In genomic region chr6:44203955-44204354, GRCh38 we compare ENCODE assay signal across 29 cellular contexts. TPM values are rescaled to one million over a fixed set of nuclear protein-coding genes. Genes with fewer than 3 reads are reported as not detected.
DNase-seq lines count a peak whose midpoint lies in the region; ATAC-seq and TF ChIP-seq lines count a peak whose summit lies in the region.
"Had no signal": no experiment of that assay in that cellular context is flagged by ENCODE, and none has a peak within 500 bp of the region (broad histone marks: within the 10 kb centered on the region; RNA-seq: fewer than 3 reads in every experiment).

No MANE protein-coding gene starts in this region.

- TF ChIP-seq CTCF in Panc1 (IDR thresholded peaks at IDR 0.05), result no peak
- TF ChIP-seq CTCF in CD8-positive, alpha-beta T cell (IDR thresholded peaks at IDR 0.05), result no peak

- H3K4me3 ChIP-seq in Panc1 (ENCODE audit: low read depth in 2 of 2, low read length in 2 of 2), result no peak overlapping the region
- no peak overlapping the region for H3K4me3 ChIP-seq in CD8-positive, alpha-beta T cell (ENCODE audit: low read depth, low read length)
- H3K4me3 ChIP-seq: BLaER1, dorsolateral prefrontal cortex, skin epidermis, vagina had no signal

- in situ Hi-C loops in Panc1 (cut with HindIII; ENCODE audit: low pct_unique_long_range_greater_than_20kb, low sequenced_read_pairs), result no loop called here

- ATAC-seq in Panc1, result peak; percentile 46; the same call in 1 of the 2 replicates
- no peak for ATAC-seq in CD8-positive, alpha-beta T cell
- ATAC-seq: Right ventricle myocardium inferior, T-cell had no signal

- H3K9me3 ChIP-seq in Panc1 (ENCODE audit: control insufficient read depth, insufficient read depth, low read depth, low read length), result no peaks in the 10 kb centered on the region
- no peaks in the 10 kb centered on the region for H3K9me3 ChIP-seq in CD8-positive, alpha-beta T cell (ENCODE audit: low read length)
- H3K9me3 ChIP-seq: BLaER1, vagina had no signal

- no peaks in the 10 kb centered on the region for H3K36me3 Mint-ChIP-seq in CD8-positive, alpha-beta T cell
- H3K36me3 Mint-ChIP-seq: activated naive CD8-positive, alpha-beta T cell treated with anti-CD3 and anti-CD28 coated beads for 36 hours; naive B cell; T-cell had no signal

- no peaks in the 10 kb centered on the region for H3K4me1 Mint-ChIP-seq in CD8-positive, alpha-beta T cell (ENCODE audit: low read depth)
- H3K4me1 Mint-ChIP-seq: activated naive CD8-positive, alpha-beta T cell treated with anti-CD3 and anti-CD28 coated beads for 36 hours; central memory CD8-positive, alpha-beta T cell; naive B cell; T-cell had no signal

- H3K4me3 Mint-ChIP-seq in CD8-positive, alpha-beta T cell, result no peak overlapping the region
- H3K4me3 Mint-ChIP-seq: activated naive CD8-positive, alpha-beta T cell treated with anti-CD3 and anti-CD28 coated beads for 36 hours; central memory CD8-positive, alpha-beta T cell; naive B cell; T-cell had no signal

- no peak overlapping the region for H3K27ac Mint-ChIP-seq in CD8-positive, alpha-beta T cell
- H3K27ac Mint-ChIP-seq: activated naive CD8-positive, alpha-beta T cell treated with anti-CD3 and anti-CD28 coated beads for 36 hours; naive B cell; T-cell had no signal

- BruUV-seq in Panc1 (replicated peaks; lab: Mats Ljungman, UMichigan), result no TSS peak

- CTCF ChIA-PET in Panc1 (lab: Charles Lee), result no interaction called here
- CTCF ChIA-PET in CD8-positive, alpha-beta T cell (lab: Charles Lee), result interaction anchor here (1.4 to 3.0 kb wide), 2 partner anchors 18 to 32 kb away, joined by 5 to 13 read pairs; no protein-coding TSS in a partner anchor

- DNase-seq in A172 (ENCODE audit: low spot score) (peak; percentile 45), HT-29 (ENCODE audit: low spot score) (peak; percentile 64), Panc1 (ENCODE audit: low read depth, low spot score) (no peak), islet precursor cell (peak; percentile 75), RPMI8226 (no peak), NCI-H2227 (lab: John Stamatoyannopoulos, UW; ENCODE audit: unreplicated experiment) (no peak)
- no peak for DNase-seq in CD8-positive, alpha-beta T cell
- DNase-seq in stimulated activated CD4-positive, alpha-beta T cell treated with anti-CD3 and anti-CD28 coated beads, Interleukin-4, amount 100 ng/mL, for 24 hours, result no peak
- DNase-seq: ACHN; activated CD4-positive, alpha-beta T cell treated with anti-CD3 and anti-CD28 coated beads, Interleukin-2, amount 50 U/mL, for 48 hours; activated naive CD8-positive, alpha-beta T cell treated with anti-CD3 and anti-CD28 coated beads for 36 hours; dorsolateral prefrontal cortex; head of caudate nucleus; naive B cell; NCI-H1092; NCI-H187; NCI-H2171 treated with DMSO at 0.1 percent for 48 hours; NCI-H526 treated with DMSO at 0.1 percent for 48 hours; nucleus accumbens; stimulated activated CD4-positive, alpha-beta T cell treated with anti-CD3 and anti-CD28 coated beads, Interleukin-2, amount 100 ng/mL, for 24 hours; T-cell had no signal

- intact Hi-C loops in Panc1 (cut with micrococcal nuclease; ENCODE audit: unreplicated experiment), result no loop called here
- intact Hi-C loops in CD8-positive, alpha-beta T cell (cut with DNase I, micrococcal nuclease), result no loop called here

- peaks cover 4% of the 10 kb centered on the region for H3K27me3 Mint-ChIP-seq in CD8-positive, alpha-beta T cell (ENCODE audit: low read depth)
- H3K27me3 Mint-ChIP-seq: activated naive CD8-positive, alpha-beta T cell treated with anti-CD3 and anti-CD28 coated beads for 36 hours had no signal

- H3K36me3 ChIP-seq in Panc1 (ENCODE audit: control insufficient read depth, insufficient read depth, low read length), result no peaks in the 10 kb centered on the region
- no peaks in the 10 kb centered on the region for H3K36me3 ChIP-seq in CD8-positive, alpha-beta T cell (ENCODE audit: insufficient read depth, low read length)
- H3K36me3 ChIP-seq: BLaER1, vagina had no signal

- H3K4me1 ChIP-seq in Panc1 (ENCODE audit: control insufficient read depth, insufficient read depth, low read length), result peaks cover 30% of the 10 kb centered on the region
- no peaks in the 10 kb centered on the region for H3K4me1 ChIP-seq in CD8-positive, alpha-beta T cell (ENCODE audit: insufficient read depth, low read length)

- no peaks in the 10 kb centered on the region for H3K9me3 Mint-ChIP-seq in CD8-positive, alpha-beta T cell
- H3K9me3 Mint-ChIP-seq: activated naive CD8-positive, alpha-beta T cell treated with anti-CD3 and anti-CD28 coated beads for 36 hours; central memory CD8-positive, alpha-beta T cell; naive B cell; T-cell had no signal

- POLR2A ChIA-PET in Panc1 (lab: Charles Lee), result no interaction called here
- POLR2A ChIA-PET in CD8-positive, alpha-beta T cell (lab: Charles Lee), result interaction anchor here (1.2 kb wide), 1 partner anchor 43 kb away, joined by 4 read pairs; the partner anchor contains the start of gene HSP90AB1

- peak overlapping the region; percentile 68 for H3K27ac ChIP-seq in Panc1 (ENCODE audit: low read length)
- no peak overlapping the region for H3K27ac ChIP-seq in CD8-positive, alpha-beta T cell (ENCODE audit: low read depth, low read length)
- H3K27ac ChIP-seq: BLaER1, dorsolateral prefrontal cortex, KMS-11, vagina had no signal

- H3K27me3 ChIP-seq in Panc1 (ENCODE audit: control insufficient read depth, insufficient read depth, low read length), result no peaks in the 10 kb centered on the region
- no peaks in the 10 kb centered on the region for H3K27me3 ChIP-seq in CD8-positive, alpha-beta T cell (ENCODE audit: insufficient read depth, low read length)
- H3K27me3 ChIP-seq: BLaER1, dorsolateral prefrontal cortex, vagina had no signal

RNA-seq across cellular contexts. Expression of gene MYMX, which starts 12.8 kb away (rescaled TPM):
- total RNA-seq in A172 (2014; rRNA removed; shearing (Covaris generic)), result not detected in 2 replicates
- not detected in 2 replicates for total RNA-seq in HT-29 (2014; rRNA removed; shearing (Covaris generic))
- total RNA-seq in Panc1 (2021; ENCODE audit: unreplicated experiment), result 1.8 TPM
- 1.9 TPM for polyA plus RNA-seq in Panc1 (2012; ENCODE audit: insufficient read length)
- total RNA-seq in CD8-positive, alpha-beta T cell, result not detected
- total RNA-seq: activated naive CD8-positive, alpha-beta T cell treated with anti-CD3 and anti-CD28 coated beads for 36 hours; astrocyte; dorsolateral prefrontal cortex; HT1080; Right ventricle myocardium inferior; T-cell; vagina had no signal

RNA-seq across cellular contexts. Expression of gene SLC29A1, which starts 19.4 kb away (rescaled TPM):
- 24.7 and 26.2 TPM in 2 replicates for total RNA-seq in A172 (2014; rRNA removed; shearing (Covaris generic))
- total RNA-seq in HT-29 (2014; rRNA removed; shearing (Covaris generic)), result 30.8 and 33.4 TPM in 2 replicates
- 263 TPM for total RNA-seq in Panc1 (2021; ENCODE audit: unreplicated experiment)
- polyA plus RNA-seq in Panc1 (2012; ENCODE audit: insufficient read length), result 313 TPM
- total RNA-seq in CD8-positive, alpha-beta T cell, result 1 to 10 TPM in 1 of 2 experiments, under 1 TPM in 1; 0.79 to 1.2 TPM

RNA-seq across cellular contexts. Expression of gene HSP90AB1, which starts 42.9 kb away (rescaled TPM):
- 2,477 and 2,544 TPM in 2 replicates for total RNA-seq in A172 (2014; rRNA removed; shearing (Covaris generic))
- total RNA-seq in HT-29 (2014; rRNA removed; shearing (Covaris generic)), result 751 and 810 TPM in 2 replicates
- total RNA-seq in Panc1 (2021; ENCODE audit: unreplicated experiment), result 1,253 TPM
- 799 TPM for polyA plus RNA-seq in Panc1 (2012; ENCODE audit: insufficient read length)
- 100 to 1,000 TPM; 561 to 585 TPM for total RNA-seq in CD8-positive, alpha-beta T cell

RNA-seq across cellular contexts. Expression of gene CAPN11, which starts 45.3 kb away (rescaled TPM):
- total RNA-seq in A172 (2014; rRNA removed; shearing (Covaris generic)), result not detected in 2 replicates
- 0.23 TPM in 1 of 2 replicates, not detected in the other for total RNA-seq in HT-29 (2014; rRNA removed; shearing (Covaris generic))
- total RNA-seq in Panc1 (2021; ENCODE audit: unreplicated experiment), result 1.2 TPM
- 0.85 TPM for polyA plus RNA-seq in Panc1 (2012; ENCODE audit: insufficient read length)
- total RNA-seq in CD8-positive, alpha-beta T cell, result under 1 TPM; 0.22 to 0.27 TPM
- total RNA-seq: astrocyte, HT1080 had no signal

RNA-seq across cellular contexts. Expression of gene SLC35B2, which starts 53.4 kb away (rescaled TPM):
- 112 and 137 TPM in 2 replicates for total RNA-seq in A172 (2014; rRNA removed; shearing (Covaris generic))
- total RNA-seq in HT-29 (2014; rRNA removed; shearing (Covaris generic)), result 189 and 193 TPM in 2 replicates
- 105 TPM for total RNA-seq in Panc1 (2021; ENCODE audit: unreplicated experiment)
- 114 TPM for polyA plus RNA-seq in Panc1 (2012; ENCODE audit: insufficient read length)
- total RNA-seq in CD8-positive, alpha-beta T cell, result 1 to 10 TPM; 6.3 to 6.4 TPM

Comparison
In these comparisons a context has a peak if more than half of its experiments do, and no peak if none do; other contexts are left out.
1. DNase-seq: peak in A172 (single experiment), HT-29 (single experiment) and islet precursor cell (single experiment); none in Panc1 (single experiment), CD8-positive, alpha-beta T cell (0 of 7), RPMI8226 (single experiment), stimulated activated CD4-positive, alpha-beta T cell treated with anti-CD3 and anti-CD28 coated beads, Interleukin-4, amount 100 ng/mL, for 24 hours (single experiment) and NCI-H2227 (single experiment).
2. RNA of gene SLC29A1, which starts 19.4 kb away (total RNA-seq): 263 TPM in Panc1 (single experiment), 30.8 to 33.4 TPM in HT-29 and 24.7 to 26.2 TPM in A172; 0.79 to 1.2 TPM in CD8-positive, alpha-beta T cell; every median in the first group is over 10 times any median in the second.